In the genomic region with DNA sequence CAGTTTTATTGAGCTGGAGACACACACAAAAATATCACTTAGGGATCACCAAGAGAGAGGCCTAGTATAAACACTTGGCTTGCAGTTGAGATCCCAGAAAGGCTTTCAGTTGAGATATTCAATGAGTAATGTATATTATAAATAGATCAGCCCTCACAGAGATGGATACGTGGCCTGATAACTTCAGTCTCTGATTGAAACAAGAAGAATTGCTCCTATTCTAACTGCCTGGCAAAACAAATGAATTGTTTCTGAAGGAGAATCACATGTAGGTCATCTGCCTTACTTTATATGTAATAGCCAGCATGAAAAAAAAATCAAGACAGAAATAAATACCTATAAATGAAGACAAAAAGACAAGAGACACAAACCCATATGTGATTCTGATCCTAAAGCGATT, we compare ENCODE assay signal across 25 cellular contexts.
"Had no signal": no experiment of that assay in that cellular context is flagged by ENCODE, and none has a peak within 500 bp of the region (broad histone marks: within the 10 kb centered on the region; RNA-seq: fewer than 3 reads in every experiment).

No MANE protein-coding gene starts in this region.

- H3K27ac Mint-ChIP-seq: activated CD4-positive, alpha-beta T cell treated with anti-CD3 and anti-CD28 coated beads, Interleukin-2, amount 10 ng/mL, durations not matched to agents 24 days and 14 days; activated naive CD4-positive, alpha-beta T cell treated with anti-CD3 and anti-CD28 coated beads for 36 hours; activated naive CD8-positive, alpha-beta T cell; T-helper 17 cell; WTC11 had no signal

- H3K36me3 ChIP-seq: brain microvascular endothelial cell, Peyer's patch, SJSA1 had no signal

- H3K27me3 Mint-ChIP-seq: activated CD4-positive, alpha-beta T cell treated with anti-CD3 and anti-CD28 coated beads, Interleukin-2, amount 10 ng/mL, durations not matched to agents 24 days and 14 days; activated naive CD8-positive, alpha-beta T cell had no signal

- H3K4me3 ChIP-seq: Peyer's patch, SJSA1 had no signal

- H3K4me1 Mint-ChIP-seq: activated CD4-positive, alpha-beta T cell treated with anti-CD3 and anti-CD28 coated beads, Interleukin-2, amount 10 ng/mL, durations not matched to agents 24 days and 14 days; T-helper 17 cell; WTC11 had no signal

- DNase-seq: activated CD4-positive, alpha-beta T cell treated with anti-CD3 and anti-CD28 coated beads for 1 hour; activated CD4-positive, alpha-beta T cell treated with anti-CD3 and anti-CD28 coated beads, Interleukin-2, amount 10 ng/mL, durations not matched to agents 24 days and 14 days; activated CD4-positive, alpha-beta T cell treated with anti-CD3 and anti-CD28 coated beads, Interleukin-2, amount 50 U/mL, for 48 hours; activated CD8-positive, alpha-beta memory T cell treated with anti-CD3 and anti-CD28 coated beads for 24 hours; activated gamma-delta T cell; activated naive CD4-positive, alpha-beta T cell treated with anti-CD3 and anti-CD28 coated beads for 36 hours; activated T-cell treated with anti-CD3 and anti-CD28 coated beads, Interleukin-2, amount 50 U/mL, for 4 hours; amygdala; brain microvascular endothelial cell; cerebellar nuclear complex; Kasumi-1; NCI-H1105 treated with DMSO at 0.1 percent for 48 hours; NCI-H1436 treated with DMSO at 0.1 percent for 48 hours; NCI-H187; NCI-H2081 treated with DMSO at 0.1 percent for 48 hours; NCI-H446; NCI-H524; Peyer's patch; Right ventricle myocardium superior; T-helper 17 cell; T-helper 9 cell had no signal

- H3K4me3 Mint-ChIP-seq: activated CD4-positive, alpha-beta T cell treated with anti-CD3 and anti-CD28 coated beads, Interleukin-2, amount 10 ng/mL, durations not matched to agents 24 days and 14 days; activated naive CD4-positive, alpha-beta T cell treated with anti-CD3 and anti-CD28 coated beads for 36 hours; activated naive CD8-positive, alpha-beta T cell; activated T-cell treated with anti-CD3 and anti-CD28 coated beads, Interleukin-2, amount 50 U/mL, for 4 hours; T-helper 17 cell; WTC11 had no signal

- H3K27me3 ChIP-seq: brain microvascular endothelial cell, Peyer's patch, SJSA1 had no signal

- H3K4me1 ChIP-seq: Peyer's patch, SJSA1 had no signal

- H3K27ac ChIP-seq: brain microvascular endothelial cell, Peyer's patch, RWPE1, SJSA1 had no signal

- H3K9me3 Mint-ChIP-seq: activated CD4-positive, alpha-beta T cell treated with anti-CD3 and anti-CD28 coated beads, Interleukin-2, amount 10 ng/mL, durations not matched to agents 24 days and 14 days; activated naive CD4-positive, alpha-beta T cell treated with anti-CD3 and anti-CD28 coated beads for 36 hours; activated T-cell treated with anti-CD3 and anti-CD28 coated beads, Interleukin-2, amount 50 U/mL, for 4 hours; WTC11 had no signal

- H3K36me3 Mint-ChIP-seq: activated naive CD8-positive, alpha-beta T cell; WTC11 had no signal

- H3K9me3 ChIP-seq: Peyer's patch, SJSA1 had no signal

- ATAC-seq: activated T-cell treated with anti-CD3 and anti-CD28 coated beads, Interleukin-2, amount 50 U/mL, for 4 hours; T-helper 17 cell; WTC11 had no signal
